22 cellular contexts compared by ENCODE assay signal in genomic region chr17:57309479-57309878, GRCh38. TPM values are rescaled to one million over a fixed set of nuclear protein-coding genes. Genes with fewer than 3 reads are reported as not detected.
DNase-seq lines count a peak whose midpoint lies in the region; ATAC-seq, FAIRE-seq and TF ChIP-seq lines count a peak whose summit lies in the region.
"Had no signal": no experiment of that assay in that cellular context is flagged by ENCODE, and none has a peak within 500 bp of the region (broad histone marks: within the 10 kb centered on the region; RNA-seq: fewer than 3 reads in every experiment).

No MANE protein-coding gene starts in this region.

- TF ChIP-seq EP300 in HepG2 (IDR thresholded peaks at IDR 0.05; ENCODE audit: low read depth in 2 of 2, low read length in 2 of 2) (no peak), HepG2 (CRISPR knock-in tag; IDR thresholded peaks at IDR 0.05; ENCODE audit: borderline replicate concordance) (no peak)

- BruUV-seq in HepG2 (replicated peaks; lab: Mats Ljungman, UMichigan) = no TSS peak

- H3K36me3 ChIP-seq in HepG2 (replicated peaks in 1 of 2; ENCODE audit: control insufficient read depth in 1 of 2, insufficient read depth in 2 of 2, low read length in 2 of 2) (peaks cover 27 to 63% of the 10 kb centered on the region in 2 experiments), right lobe of liver (no peaks in the 10 kb centered on the region)
- H3K36me3 ChIP-seq: Peyer's patch, transverse colon had no signal

- no peaks in the 10 kb centered on the region for H3K27me3 ChIP-seq in HepG2 (ENCODE audit: control insufficient read depth in 1 of 2, insufficient read depth in 2 of 2, low read length in 2 of 2)
- no peaks in the 10 kb centered on the region for H3K27me3 ChIP-seq in right lobe of liver
- H3K27me3 ChIP-seq: Peyer's patch, transverse colon had no signal

- POLR2A ChIA-PET in HepG2 (lab: Yijun Ruan, JAX) = no interaction called here

- H3K4me3 Mint-ChIP-seq in activated T-helper 17 cell treated with anti-CD3 and anti-CD28 coated beads, Interleukin-2, amount 50 U/mL, for 72 hours = no peak overlapping the region
- H3K4me3 Mint-ChIP-seq: activated CD4-positive, alpha-beta memory T cell treated with anti-CD3 and anti-CD28 coated beads, Interleukin-2, amount 10 ng/mL, durations not matched to agents 7 days and 5 days; naive thymus-derived CD4-positive, alpha-beta T cell had no signal

- H3K4me1 ChIP-seq in HepG2 (ENCODE audit: insufficient read depth, low read length) (peaks cover 14% of the 10 kb centered on the region; the same call in 1 of the 2 replicates), right lobe of liver (no peaks in the 10 kb centered on the region)
- H3K4me1 ChIP-seq: Peyer's patch had no signal

- TF ChIP-seq CTCF in HepG2 (CRISPR knock-in tag; IDR thresholded peaks at IDR 0.05) (no peak), right lobe of liver (IDR thresholded peaks at IDR 0.05) (no peak)

- no peak overlapping the region for H3K4me3 ChIP-seq in HepG2 (replicated peaks in 1 of 3; ENCODE audit: insufficient read depth in 1 of 3, low read depth in 2 of 3, low read length in 3 of 3)
- no peak overlapping the region for H3K4me3 ChIP-seq in right lobe of liver
- H3K4me3 ChIP-seq: Peyer's patch, skin epidermis, transverse colon had no signal

- H2AFZ ChIP-seq in HepG2 (ENCODE audit: low read length) = no peak overlapping the region

- H3K9ac ChIP-seq in HepG2 (ENCODE audit: insufficient read depth, low read depth, low read length) = no peak overlapping the region
- H3K9ac ChIP-seq: KMS-11 had no signal

- H3K9me3 Mint-ChIP-seq in activated T-helper 17 cell treated with anti-CD3 and anti-CD28 coated beads, Interleukin-2, amount 50 U/mL, for 72 hours = no peaks in the 10 kb centered on the region
- H3K9me3 Mint-ChIP-seq: activated CD4-positive, alpha-beta memory T cell treated with anti-CD3 and anti-CD28 coated beads, Interleukin-2, amount 10 ng/mL, durations not matched to agents 7 days and 5 days; naive thymus-derived CD4-positive, alpha-beta T cell had no signal

- H3K79me2 ChIP-seq in HepG2 (ENCODE audit: insufficient read depth, low read length) = peaks cover 39% of the 10 kb centered on the region

- H3K27ac ChIP-seq in HepG2 (ENCODE audit: extremely low read length, insufficient read depth, low read length) (no peak overlapping the region), right lobe of liver (no peak overlapping the region)
- H3K27ac ChIP-seq: KMS-11, Peyer's patch, skin epidermis, transverse colon had no signal

- H3K27ac Mint-ChIP-seq in activated T-helper 17 cell treated with anti-CD3 and anti-CD28 coated beads, Interleukin-2, amount 50 U/mL, for 72 hours = peak overlapping the region; percentile 61
- H3K27ac Mint-ChIP-seq: activated CD4-positive, alpha-beta memory T cell treated with anti-CD3 and anti-CD28 coated beads, Interleukin-2, amount 10 ng/mL, durations not matched to agents 7 days and 5 days had no signal

- FAIRE-seq in HepG2 (lab: Jason Lieb, UNC) = no peak
- FAIRE-seq: endothelial cell of umbilical vein had no signal

- peaks cover 11% of the 10 kb centered on the region for H3K4me1 Mint-ChIP-seq in activated T-helper 17 cell treated with anti-CD3 and anti-CD28 coated beads, Interleukin-2, amount 50 U/mL, for 72 hours
- H3K4me1 Mint-ChIP-seq: activated CD4-positive, alpha-beta memory T cell treated with anti-CD3 and anti-CD28 coated beads, Interleukin-2, amount 10 ng/mL, durations not matched to agents 7 days and 5 days had no signal

- no peak overlapping the region for H3K4me2 ChIP-seq in HepG2 (ENCODE audit: low read depth, low read length)
- H3K4me2 ChIP-seq: KMS-11 had no signal

- H3K36me3 Mint-ChIP-seq in activated T-helper 17 cell treated with anti-CD3 and anti-CD28 coated beads, Interleukin-2, amount 50 U/mL, for 72 hours (ENCODE audit: low read depth) = peaks cover 65% of the 10 kb centered on the region

- H3K9me3 ChIP-seq in HepG2 (ENCODE audit: low read length) (no peaks in the 10 kb centered on the region), right lobe of liver (no peaks in the 10 kb centered on the region)
- H3K9me3 ChIP-seq: Peyer's patch, transverse colon had no signal

- no peak for TF ChIP-seq RAD21 in HepG2 (CRISPR knock-in tag; IDR thresholded peaks at IDR 0.05)

- no peaks in the 10 kb centered on the region for H3K27me3 Mint-ChIP-seq in activated T-helper 17 cell treated with anti-CD3 and anti-CD28 coated beads, Interleukin-2, amount 50 U/mL, for 72 hours
- H3K27me3 Mint-ChIP-seq: activated CD4-positive, alpha-beta memory T cell treated with anti-CD3 and anti-CD28 coated beads, Interleukin-2, amount 10 ng/mL, durations not matched to agents 7 days and 5 days; naive thymus-derived CD4-positive, alpha-beta T cell had no signal

- intact Hi-C loops in HepG2 (cut with micrococcal nuclease; ENCODE audit: unreplicated experiment) (no loop called here), right lobe of liver (cut with DNase I) (no loop called here)

- no peak for DNase-seq in HepG2 (ENCODE audit: low spot score)
- DNase-seq in right lobe of liver = no peak
- DNase-seq in stimulated activated CD4-positive, alpha-beta T cell treated with anti-CD3 and anti-CD28 coated beads, Interleukin-12 subunit alpha, Interleukin-12 subunit beta, amount 100 ng/mL, for 4 hours = no peak
- DNase-seq: ACHN; activated CD4-positive, alpha-beta memory T cell treated with anti-CD3 and anti-CD28 coated beads, Interleukin-2, amount 10 ng/mL, durations not matched to agents 7 days and 5 days; activated effector memory CD4-positive, alpha-beta T cell treated with anti-CD3 and anti-CD28 coated beads, Interleukin-2, amount 50 U/mL, for 16 hours; GF-D8; head of caudate nucleus; midbrain; naive thymus-derived CD4-positive, alpha-beta T cell; NCI-H1417; NCI-H510A treated with DMSO at 0.1 percent for 48 hours; Peyer's patch; transverse colon had no signal

- H4K20me1 ChIP-seq in HepG2 (ENCODE audit: insufficient read depth, low read length) = peaks cover 7% of the 10 kb centered on the region; the same call in 1 of the 2 replicates

- in situ Hi-C loops in HepG2 (cut with HindIII; ENCODE audit: extremely low pct_ligation_motif_present, low pct_unique_long_range_greater_than_20kb) = no loop called here

- CTCF ChIA-PET in HepG2 (lab: Yijun Ruan, JAX; ENCODE audit: low intra/inter-chr PET ratio, low total read pairs) = no interaction called here

- WGBS in HepG2 (ENCODE audit: low lambda C conversion rate) = 98% methylated on average over 7 of the region's 7 CpGs
- 78% methylated on average over 5 of the region's 7 CpGs for WGBS in right lobe of liver (ENCODE audit: insufficient coverage, low coverage, low lambda C conversion rate, missing lambda C conversion rate)

- ATAC-seq in HepG2 (no peak), right lobe of liver (no peak), esophagus mucosa (peak; percentile 30), GM19455 (IDR thresholded peaks at IDR 0.05; ENCODE audit: unreplicated experiment) (no peak), GM18498 (IDR thresholded peaks at IDR 0.05; ENCODE audit: unreplicated experiment) (no peak)
- ATAC-seq in activated T-helper 17 cell treated with anti-CD3 and anti-CD28 coated beads, Interleukin-2, amount 50 U/mL, for 72 hours (replicated peaks) = no peak
- ATAC-seq: activated CD4-positive, CD25-positive, alpha-beta regulatory T cell treated with anti-CD3 and anti-CD28 coated beads, Interleukin-2, amount 50 U/mL, for 24 hours; naive thymus-derived CD4-positive, alpha-beta T cell had no signal

- no peak for TF ChIP-seq POLR2A in HepG2 (IDR thresholded peaks at IDR 0.05; ENCODE audit: insufficient read depth in 1 of 2, low read depth in 2 of 2, low read length in 2 of 2)
- TF ChIP-seq POLR2A in right lobe of liver (IDR thresholded peaks at IDR 0.05) = no peak

TF ChIP-seq in HepG2, 621 proteins besides CTCF, POLR2A, EP300 and RAD21:
- TF ChIP-seq HNRNPLL (IDR thresholded peaks at IDR 0.05; ENCODE audit: low read depth, low read length, poor library complexity, severe bottlenecking) (no peak), RBM22 (optimal IDR thresholded peaks at IDR 0.05; ENCODE audit: low read length) (peak; percentile 16)

RNA-seq across cellular contexts. Expression of gene MSI2, which starts 53.2 kb away (rescaled TPM):
- 68.1 and 78.4 TPM in 2 replicates for total RNA-seq in HepG2 (2016; rRNA removed; fragmentation: Illumina TruSeq; extraction: Trizol)
- total RNA-seq in HepG2 (2016; cell fraction: cytosol; rRNA removed; fragmentation: Illumina TruSeq; extraction: Trizol; ENCODE audit: low read depth) = 20.7 and 27.5 TPM in 2 replicates
- 63.6 and 75.1 TPM in 2 replicates for total RNA-seq in HepG2 (2016; cell fraction: insoluble cytoplasmic fraction; rRNA removed; fragmentation: Illumina TruSeq; extraction: Trizol)
- 46.0 and 48.0 TPM in 2 replicates for total RNA-seq in HepG2 (2016; cell fraction: membrane; rRNA removed; fragmentation: Illumina TruSeq; extraction: Trizol)
- total RNA-seq in HepG2 (2016; cell fraction: nucleus; rRNA removed; fragmentation: Illumina TruSeq; extraction: Trizol) = 99.8 and 106 TPM in 2 replicates
- polyA plus RNA-seq in HepG2 (2011; rRNA removed) = 71.5 and 77.5 TPM in 2 replicates
- 46.4 and 63.8 TPM in 2 replicates for polyA plus RNA-seq in HepG2 (2011; cell fraction: cytosol; rRNA removed)
- 160 and 214 TPM in 2 replicates for polyA plus RNA-seq in HepG2 (2011; cell fraction: nucleus; rRNA removed)
- 58.9 and 61.5 TPM in 2 replicates for polyA plus RNA-seq in HepG2 (2012)
- polyA plus RNA-seq in HepG2 (2016; cell fraction: cytosol; fragmentation: Illumina TruSeq; extraction: Trizol; ENCODE audit: low read depth) = 44.4 and 51.3 TPM in 2 replicates
- 65.9 and 71.3 TPM in 2 replicates for polyA plus RNA-seq in HepG2 (2016; cell fraction: insoluble cytoplasmic fraction; fragmentation: Illumina TruSeq; extraction: Trizol; ENCODE audit: low read depth)
- polyA plus RNA-seq in HepG2 (2016; cell fraction: membrane; fragmentation: Illumina TruSeq; extraction: Trizol; ENCODE audit: low read depth) = 51.0 and 55.4 TPM in 2 replicates
- 80.0 and 84.1 TPM in 2 replicates for polyA plus RNA-seq in HepG2 (2016; cell fraction: nucleus; fragmentation: Illumina TruSeq; extraction: Trizol; ENCODE audit: insufficient read depth, low read depth)
- 123 and 154 TPM in 2 replicates for polyA minus RNA-seq in HepG2 (2011; rRNA and poly(A)+ RNA removed; ENCODE audit: low replicate concordance)
- 38.9 and 41.5 TPM in 2 replicates for polyA minus RNA-seq in HepG2 (2011; cell fraction: cytosol; rRNA and poly(A)+ RNA removed)
- 157 and 171 TPM in 2 replicates for polyA minus RNA-seq in HepG2 (2011; cell fraction: nucleus; rRNA and poly(A)+ RNA removed)
- 10 to 100 TPM; 12.0 to 22.6 (median 19.4) TPM for total RNA-seq in right lobe of liver
- total RNA-seq in activated T-helper 17 cell treated with anti-CD3 and anti-CD28 coated beads, Interleukin-2, amount 50 U/mL, for 72 hours = 100 to 1,000 TPM in 1 of 2 donors, 10 to 100 TPM in 1; 96.3 to 128 TPM
- total RNA-seq in esophagus mucosa = 30.4 TPM
